13 cellular contexts compared by ENCODE assay signal in the genomic region with DNA sequence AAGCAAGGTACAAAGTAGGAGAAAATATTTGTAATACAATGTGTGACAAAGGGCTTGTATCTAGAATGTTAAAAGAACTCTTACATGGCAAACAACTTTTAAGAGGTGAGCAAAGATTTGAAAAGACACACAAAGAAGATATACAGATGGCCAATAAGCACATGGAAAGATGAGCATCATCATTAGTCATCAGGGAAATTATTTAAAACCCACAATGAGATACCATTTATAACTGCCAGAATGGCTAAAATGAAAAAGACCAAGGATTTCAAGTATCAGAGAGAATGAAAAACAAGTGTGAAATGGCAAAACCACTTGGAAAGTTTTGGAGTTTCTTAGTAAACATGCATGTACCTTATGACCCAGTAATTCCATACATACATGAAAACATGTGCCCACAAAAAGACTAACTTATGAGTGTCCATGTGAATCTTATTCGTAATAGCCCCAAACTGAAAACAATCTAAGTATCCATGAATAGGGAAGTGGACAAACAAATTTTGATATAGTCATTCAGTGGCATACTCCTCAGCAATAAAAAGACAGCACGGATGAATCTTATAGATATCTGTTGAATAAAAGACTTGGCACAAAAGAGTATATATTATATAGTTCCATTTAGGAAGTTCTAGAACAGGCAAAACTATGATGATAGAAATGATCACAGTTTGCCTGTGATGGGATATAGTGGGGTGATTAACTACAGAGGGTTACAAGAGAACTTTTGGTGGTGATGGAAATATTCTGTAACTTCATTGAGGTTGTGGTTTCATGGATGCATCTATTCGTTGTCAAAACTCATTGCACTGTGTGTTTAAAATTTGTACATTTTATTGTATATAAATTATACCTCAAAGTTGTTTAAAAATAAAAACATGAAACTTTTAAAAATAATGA.
DNase-seq lines count a peak whose midpoint lies in the region; ATAC-seq and TF ChIP-seq lines count a peak whose summit lies in the region.
"Had no signal": no experiment of that assay in that cellular context is flagged by ENCODE, and none has a peak within 500 bp of the region (broad histone marks: within the 10 kb centered on the region; RNA-seq: fewer than 3 reads in every experiment).

No MANE protein-coding gene starts in this region.

- no peak for TF ChIP-seq CTCF in heart left ventricle (IDR thresholded peaks at IDR 0.05)
- no peak for TF ChIP-seq CTCF in foreskin keratinocyte (conservative IDR thresholded peaks at IDR 0.05)

- H3K36me3 ChIP-seq in heart left ventricle = no peaks in the 10 kb centered on the region
- H3K36me3 ChIP-seq: esophagus squamous epithelium had no signal

- no peaks in the 10 kb centered on the region for H3K9me3 Mint-ChIP-seq in T-cell
- H3K9me3 Mint-ChIP-seq in stimulated activated naive CD8-positive, alpha-beta T cell treated with anti-CD3 and anti-CD28 coated beads, Interleukin-15, amount 100 ng/mL, for 72 hours = peaks cover 6 to 13% of the 10 kb centered on the region in 2 donors

- intact Hi-C loops in heart left ventricle (cut with DNase I) = no loop called here
- intact Hi-C loops in left ventricle myocardium superior (cut with micrococcal nuclease) = no loop called here

- POLR2A ChIA-PET in T-cell (lab: Charles Lee) = no interaction called here

- no peak for DNase-seq in heart left ventricle
- DNase-seq in left ventricle myocardium superior = no peak
- no peak for DNase-seq in T-cell
- DNase-seq in foreskin keratinocyte = peak in 1 of 2 donors; percentile 26
- no peak for DNase-seq in stimulated activated naive CD8-positive, alpha-beta T cell treated with anti-CD3 and anti-CD28 coated beads, Interleukin-15, amount 100 ng/mL, for 72 hours
- DNase-seq in HUDEP-2 (lab: John Stamatoyannopoulos, UW; ENCODE audit: unreplicated experiment in 76 of 76) = no peak
- no peak for DNase-seq in stimulated activated naive CD4-positive, alpha-beta T cell (lab: John Stamatoyannopoulos, UW)
- DNase-seq: activated CD8-positive, alpha-beta memory T cell treated with anti-CD3 and anti-CD28 coated beads, Interleukin-2, amount 50 U/mL, for 48 hours; central memory CD4-positive, alpha-beta T cell; esophagus squamous epithelium; NCI-H1930 had no signal

- no peaks in the 10 kb centered on the region for H3K27me3 ChIP-seq in heart left ventricle
- no peaks in the 10 kb centered on the region for H3K27me3 ChIP-seq in foreskin keratinocyte
- H3K27me3 ChIP-seq: esophagus squamous epithelium, tibial nerve had no signal

- H3K4me1 Mint-ChIP-seq in T-cell = peaks cover 14 to 17% (median 17%) of the 10 kb centered on the region in 3 donors
- H3K4me1 Mint-ChIP-seq in stimulated activated naive CD8-positive, alpha-beta T cell treated with anti-CD3 and anti-CD28 coated beads, Interleukin-15, amount 100 ng/mL, for 72 hours = peaks cover 52% of the 10 kb centered on the region

- H3K36me3 Mint-ChIP-seq in T-cell = peaks cover 18% of the 10 kb centered on the region

- H3K27me3 Mint-ChIP-seq in T-cell = no peaks in the 10 kb centered on the region
- no peaks in the 10 kb centered on the region for H3K27me3 Mint-ChIP-seq in stimulated activated naive CD8-positive, alpha-beta T cell treated with anti-CD3 and anti-CD28 coated beads, Interleukin-15, amount 100 ng/mL, for 72 hours

- peak overlapping the region; percentile 33 to 76 for H3K27ac Mint-ChIP-seq in T-cell
- peak overlapping the region; percentile 91 to 97 for H3K27ac Mint-ChIP-seq in stimulated activated naive CD8-positive, alpha-beta T cell treated with anti-CD3 and anti-CD28 coated beads, Interleukin-15, amount 100 ng/mL, for 72 hours

- CTCF ChIA-PET in T-cell (lab: Charles Lee) = no interaction called here

- H3K9me3 ChIP-seq in heart left ventricle = no peaks in the 10 kb centered on the region
- H3K9me3 ChIP-seq: esophagus squamous epithelium, tibial nerve had no signal

- peak overlapping the region in 7 of 12 donors; percentile 29 to 50 (median 38) for H3K4me3 ChIP-seq in heart left ventricle

- peak overlapping the region; percentile 6 to 44 (median 43) for H3K4me3 Mint-ChIP-seq in T-cell
- H3K4me3 Mint-ChIP-seq in stimulated activated naive CD8-positive, alpha-beta T cell treated with anti-CD3 and anti-CD28 coated beads, Interleukin-15, amount 100 ng/mL, for 72 hours = peak overlapping the region; percentile 56 to 75

- WGBS in heart left ventricle, 4 donors = 72 to 83% (median 80%) methylated on average over 3 of the region's 3 CpGs

- ATAC-seq in heart left ventricle = no peak
- ATAC-seq in left ventricle myocardium superior = no peak
- ATAC-seq in T-cell (replicated peaks in 1 of 4) = no peak
- ATAC-seq in foreskin keratinocyte = peak; percentile 52
- ATAC-seq in stimulated activated naive CD8-positive, alpha-beta T cell treated with anti-CD3 and anti-CD28 coated beads, Interleukin-15, amount 100 ng/mL, for 72 hours = peak; percentile 78
- no peak for ATAC-seq in HG02970 (IDR thresholded peaks at IDR 0.05; ENCODE audit: low FRiP score, unreplicated experiment)

- peak overlapping the region in 6 of 12 donors; percentile 14 to 55 (median 30) for H3K27ac ChIP-seq in heart left ventricle
- no peak overlapping the region for H3K27ac ChIP-seq in foreskin keratinocyte

- H3K4me1 ChIP-seq in heart left ventricle = peaks cover 0 to 22% (median 4%) of the 10 kb centered on the region in 12 donors
- peaks cover 9% of the 10 kb centered on the region for H3K4me1 ChIP-seq in foreskin keratinocyte

- TF ChIP-seq POLR2A in heart left ventricle (IDR thresholded peaks at IDR 0.05) = no peak

Comparison
In these comparisons a context has a peak if more than half of its experiments do, and no peak if none do; other contexts are left out.
1. ATAC-seq: peak in foreskin keratinocyte (single experiment) and stimulated activated naive CD8-positive, alpha-beta T cell treated with anti-CD3 and anti-CD28 coated beads, Interleukin-15, amount 100 ng/mL, for 72 hours (single experiment); none in heart left ventricle (0 of 4), left ventricle myocardium superior (single experiment), T-cell (0 of 4) and HG02970 (single experiment).